Comparison of ENCODE assay signal across 1 cellular context in genomic region chr1:232943679-232944252, GRCh38.
TF ChIP-seq lines count a peak whose summit lies in the region.

No MANE protein-coding gene starts in this region.

TF ChIP-seq in GM12878, 131 proteins besides CTCF, POLR2A, EP300 and RAD21 (continued from another document and continues in another):
- TF ChIP-seq RELB (IDR thresholded peaks at IDR 0.05; ENCODE audit: low read depth) (no peak), SIN3A (IDR thresholded peaks at IDR 0.05; ENCODE audit: low read depth, low read length) (no peak), EED (IDR thresholded peaks at IDR 0.05; ENCODE audit: low read depth) (0 out of 2 replicates have a peak, but pooled peaks have one; percentile 29), ZNF24 (IDR thresholded peaks at IDR 0.05) (no peak), CEBPB (IDR thresholded peaks at IDR 0.05; ENCODE audit: borderline replicate concordance in 1 of 2, low read depth in 2 of 2, low read length in 2 of 2) (no peak), CBX5 (IDR thresholded peaks at IDR 0.05; ENCODE audit: low read depth) (no peak), FOS (IDR thresholded peaks at IDR 0.05; ENCODE audit: borderline replicate concordance, extremely low read depth, insufficient read length) (no peak), IRF5 (IDR thresholded peaks at IDR 0.05; ENCODE audit: borderline replicate concordance) (no peak), ZBTB11 (CRISPR knock-in tag; IDR thresholded peaks at IDR 0.05) (no peak), EZH2 (IDR thresholded peaks at IDR 0.05; ENCODE audit: borderline replicate concordance, control insufficient read depth, low read depth, low read length) (no peak), RB1 (IDR thresholded peaks at IDR 0.05; ENCODE audit: borderline replicate concordance) (no peak), USF2 (IDR thresholded peaks at IDR 0.05; ENCODE audit: borderline replicate concordance, low read depth, low read length) (no peak), TCF12 (IDR thresholded peaks at IDR 0.05; ENCODE audit: low read depth, low read length) (peak; percentile 70; the same call in 1 of the 2 replicates), ATF7 (IDR thresholded peaks at IDR 0.05; ENCODE audit: low read depth) (peak; percentile 28; the same call in 1 of the 2 replicates), MEF2B (IDR thresholded peaks at IDR 0.05; ENCODE audit: partially characterized antibody, poor library complexity, severe bottlenecking) (no peak), YBX1 (IDR thresholded peaks at IDR 0.05) (no peak), ATF2 (IDR thresholded peaks at IDR 0.05; ENCODE audit: low read length) (no peak), CREB1 (IDR thresholded peaks at IDR 0.05; ENCODE audit: low read depth) (peak; percentile 45; the same call in 1 of the 2 replicates), TBL1XR1 (IDR thresholded peaks at IDR 0.05; ENCODE audit: low read depth, low read length) (no peak), TAF1 (IDR thresholded peaks at IDR 0.05; ENCODE audit: borderline replicate concordance, low read depth, low read length) (no peak), BCL3 (IDR thresholded peaks at IDR 0.05; ENCODE audit: borderline replicate concordance, insufficient read depth, low read depth, low read length, poor library complexity, severe bottlenecking) (no peak), SUPT20H (IDR thresholded peaks at IDR 0.05; ENCODE audit: borderline replicate concordance, control insufficient read depth, low read depth, low read length) (no peak), SUZ12 (IDR thresholded peaks at IDR 0.05; ENCODE audit: unreplicated experiment) (no peak), SREBF2 (IDR thresholded peaks at IDR 0.05; ENCODE audit: low read length) (0 out of 2 replicates have a peak, but pooled peaks have one; percentile 28), MTA3 (IDR thresholded peaks at IDR 0.05; ENCODE audit: borderline replicate concordance, low read length) (no peak), NFIC (IDR thresholded peaks at IDR 0.05; ENCODE audit: low read depth, low read length) (peak; percentile 30; the same call in 1 of the 2 replicates), IRF3 (IDR thresholded peaks at IDR 0.05) (no peak), HDGF (IDR thresholded peaks at IDR 0.05) (no peak), SMARCA5 (IDR thresholded peaks at IDR 0.05) (no peak), CBFB (IDR thresholded peaks at IDR 0.05; ENCODE audit: low read depth) (no peak), KLF5 (IDR thresholded peaks at IDR 0.05; ENCODE audit: partially characterized antibody) (no peak), SKIL (IDR thresholded peaks at IDR 0.05; ENCODE audit: low read depth, poor library complexity, severe bottlenecking) (no peak), ASH2L (IDR thresholded peaks at IDR 0.05; ENCODE audit: borderline replicate concordance, low read depth) (no peak), MAX (IDR thresholded peaks at IDR 0.05; ENCODE audit: low read depth, low read length) (no peak), CREM (IDR thresholded peaks at IDR 0.05; ENCODE audit: low read depth) (no peak), GATAD2B (conservative IDR thresholded peaks at IDR 0.05; ENCODE audit: low read depth) (no peak), HDAC6 (IDR thresholded peaks at IDR 0.05; ENCODE audit: unreplicated experiment) (no peak), ETV6 (conservative IDR thresholded peaks at IDR 0.05 in 1 of 2, IDR thresholded peaks at IDR 0.05 in 1 of 2; ENCODE audit: borderline replicate concordance in 1 of 2, low read depth in 1 of 2) (no peak), MYB (IDR thresholded peaks at IDR 0.05; ENCODE audit: borderline replicate concordance, low read depth, low read length) (no peak), PAX5 (IDR thresholded peaks at IDR 0.05; ENCODE audit: borderline replicate concordance, low read depth, low read length) (0 out of 2 replicates have a peak, but pooled peaks have one; percentile 17), ZBTB40 (IDR thresholded peaks at IDR 0.05; ENCODE audit: borderline replicate concordance) (no peak), LARP7 (IDR thresholded peaks at IDR 0.05) (no peak)
